ENCODE assay signal across 20 cellular contexts in genomic region chr3:28698706-28699105, GRCh38.
"Had no signal": no experiment of that assay in that cellular context is flagged by ENCODE, and none has a peak within 500 bp of the region (broad histone marks: within the 10 kb centered on the region; RNA-seq: fewer than 3 reads in every experiment).

No MANE protein-coding gene starts in this region.

- H3K27ac ChIP-seq: Peyer's patch, RWPE1, SJCRH30 had no signal

- H3K4me3 ChIP-seq: MG63, Peyer's patch, SJCRH30 had no signal

- H3K36me3 Mint-ChIP-seq: activated CD4-positive, alpha-beta memory T cell treated with anti-CD3 and anti-CD28 coated beads for 36 hours; activated naive CD8-positive, alpha-beta T cell had no signal

- H3K4me1 ChIP-seq: Peyer's patch had no signal

- DNase-seq: activated CD4-positive, alpha-beta memory T cell treated with anti-CD3 and anti-CD28 coated beads for 36 hours; activated CD4-positive, alpha-beta T cell treated with anti-CD3 and anti-CD28 coated beads, Interleukin-2, amount 10 ng/mL, durations not matched to agents 7 days and 5 days; activated CD4-positive, CD25-positive, alpha-beta regulatory T cell; activated CD8-positive, alpha-beta memory T cell treated with anti-CD3 and anti-CD28 coated beads for 24 hours; activated gamma-delta T cell; activated naive CD4-positive, alpha-beta T cell treated with anti-CD3 and anti-CD28 coated beads for 36 hours; activated T-cell treated with anti-CD3 and anti-CD28 coated beads for 4 hours; activated T-cell treated with anti-CD3 and anti-CD28 coated beads, Interleukin-2, amount 50 U/mL, for 48 hours; cerebellar nuclear complex; MG63; MV-4-11; NCI-H1694; NCI-H526 treated with DMSO at 0.1 percent for 48 hours; Peyer's patch; Right ventricle myocardium superior had no signal

- H3K4me1 Mint-ChIP-seq: activated CD4-positive, alpha-beta T cell treated with anti-CD3 and anti-CD28 coated beads, Interleukin-2, amount 10 ng/mL, durations not matched to agents 7 days and 5 days; activated T-helper 17 cell treated with anti-CD3 and anti-CD28 coated beads, Interleukin-2, amount 50 U/mL, for 72 hours had no signal

- H3K9me3 Mint-ChIP-seq: activated CD4-positive, alpha-beta memory T cell treated with anti-CD3 and anti-CD28 coated beads for 36 hours; activated CD4-positive, alpha-beta T cell treated with anti-CD3 and anti-CD28 coated beads, Interleukin-2, amount 10 ng/mL, durations not matched to agents 7 days and 5 days; activated naive CD4-positive, alpha-beta T cell treated with anti-CD3 and anti-CD28 coated beads for 36 hours; activated T-helper 17 cell treated with anti-CD3 and anti-CD28 coated beads, Interleukin-2, amount 50 U/mL, for 72 hours had no signal

- H3K27me3 Mint-ChIP-seq: activated CD4-positive, alpha-beta memory T cell treated with anti-CD3 and anti-CD28 coated beads for 36 hours; activated CD4-positive, alpha-beta T cell treated with anti-CD3 and anti-CD28 coated beads, Interleukin-2, amount 10 ng/mL, durations not matched to agents 7 days and 5 days; activated naive CD8-positive, alpha-beta T cell; activated T-helper 17 cell treated with anti-CD3 and anti-CD28 coated beads, Interleukin-2, amount 50 U/mL, for 72 hours had no signal

- H3K27ac Mint-ChIP-seq: activated CD4-positive, alpha-beta memory T cell treated with anti-CD3 and anti-CD28 coated beads for 36 hours; activated CD4-positive, alpha-beta T cell treated with anti-CD3 and anti-CD28 coated beads, Interleukin-2, amount 10 ng/mL, durations not matched to agents 7 days and 5 days; activated naive CD4-positive, alpha-beta T cell treated with anti-CD3 and anti-CD28 coated beads for 36 hours; activated naive CD8-positive, alpha-beta T cell; activated T-helper 17 cell treated with anti-CD3 and anti-CD28 coated beads, Interleukin-2, amount 50 U/mL, for 72 hours; T-helper 1 cell treated with Interleukin-12 subunit alpha and Interleukin-12 subunit beta and Interleukin-4 antibody, amounts not matched to agents 30 μg/mL and 1 μg/mL, for 36 hours had no signal

- H3K9me3 ChIP-seq: MG63, Peyer's patch, SJCRH30 had no signal

- H3K4me3 Mint-ChIP-seq: activated CD4-positive, alpha-beta memory T cell treated with anti-CD3 and anti-CD28 coated beads for 36 hours; activated CD4-positive, alpha-beta T cell treated with anti-CD3 and anti-CD28 coated beads, Interleukin-2, amount 10 ng/mL, durations not matched to agents 7 days and 5 days; activated naive CD4-positive, alpha-beta T cell treated with anti-CD3 and anti-CD28 coated beads for 36 hours; activated naive CD8-positive, alpha-beta T cell; activated T-helper 17 cell treated with anti-CD3 and anti-CD28 coated beads, Interleukin-2, amount 50 U/mL, for 72 hours; T-helper 1 cell treated with Interleukin-12 subunit alpha and Interleukin-12 subunit beta and Interleukin-4 antibody, amounts not matched to agents 30 μg/mL and 1 μg/mL, for 36 hours had no signal

- ATAC-seq: activated T-helper 17 cell treated with anti-CD3 and anti-CD28 coated beads, Interleukin-2, amount 50 U/mL, for 72 hours had no signal

- H3K36me3 ChIP-seq: MG63, Peyer's patch, SJCRH30 had no signal

- H3K27me3 ChIP-seq: MG63, Peyer's patch, SJCRH30 had no signal
